In genomic region chr6:43578748-43579147, GRCh38 we compare ENCODE assay signal across 10 cellular contexts. TPM values are rescaled to one million over a fixed set of nuclear protein-coding genes. Genes with fewer than 3 reads are reported as not detected.
DNase-seq lines count a peak whose midpoint lies in the region; ATAC-seq and TF ChIP-seq lines count a peak whose summit lies in the region.
"Had no signal": no experiment of that assay in that cellular context is flagged by ENCODE, and none has a peak within 500 bp of the region (broad histone marks: within the 10 kb centered on the region; RNA-seq: fewer than 3 reads in every experiment).

No MANE protein-coding gene starts in this region.

- no peak for DNase-seq in activated T-cell treated with anti-CD3 and anti-CD28 coated beads, Interleukin-2, amount 50 U/mL, for 4 hours
- DNase-seq in activated T-cell treated with anti-CD3 and anti-CD28 coated beads for 4 hours (no peak), PC-3 (no peak), epithelial cell of esophagus (ENCODE audit: low read depth) (no peak), GF-D8 (lab: John Stamatoyannopoulos, UW) (no peak), NCI-H510A (lab: John Stamatoyannopoulos, UW) (no peak)
- DNase-seq: HCEC 1CT had no signal

- TF ChIP-seq CTCF in PC-3 (conservative IDR thresholded peaks at IDR 0.05; ENCODE audit: low read depth, low read length) (no peak), epithelial cell of esophagus (IDR thresholded peaks at IDR 0.05; ENCODE audit: insufficient read depth, low read depth, low read length, missing control alignments) (no peak)

- H3K36me3 ChIP-seq in PC-3 (ENCODE audit: low read depth, low read length) (no peaks in the 10 kb centered on the region; the same call in 1 of the 2 replicates), skeletal muscle satellite cell (ENCODE audit: insufficient read depth, low read length) (peaks cover 22% of the 10 kb centered on the region)

- no peak overlapping the region for H2AFZ ChIP-seq in PC-3 (ENCODE audit: low read length)

- H3K9ac ChIP-seq in PC-3 (ENCODE audit: low read length) (no peak overlapping the region), skeletal muscle satellite cell (ENCODE audit: low read depth, low read length) (peak overlapping the region; percentile 41)

- no peaks in the 10 kb centered on the region for H3K27me3 Mint-ChIP-seq in activated T-cell treated with anti-CD3 and anti-CD28 coated beads, Interleukin-2, amount 50 U/mL, for 4 hours (ENCODE audit: low read depth)
- H3K27me3 Mint-ChIP-seq: central memory CD8-positive, alpha-beta T cell had no signal

- no peak overlapping the region for H3K4me3 ChIP-seq in PC-3 (ENCODE audit: low read length)
- H3K4me3 ChIP-seq in epithelial cell of esophagus (ENCODE audit: low read length), result peak overlapping the region; percentile 99
- peak overlapping the region; percentile 48 for H3K4me3 ChIP-seq in skeletal muscle satellite cell (ENCODE audit: low read length)

- H4K20me1 ChIP-seq in PC-3 (ENCODE audit: low read length), result no peaks in the 10 kb centered on the region

- H3K79me2 ChIP-seq in PC-3 (ENCODE audit: low read length), result peaks cover 64% of the 10 kb centered on the region

- H3K27ac ChIP-seq in PC-3 (ENCODE audit: low read length), result no peak overlapping the region

- ATAC-seq in activated T-cell treated with anti-CD3 and anti-CD28 coated beads, Interleukin-2, amount 50 U/mL, for 4 hours, result no peak
- ATAC-seq in PC-3 (no peak), GM21723 (IDR thresholded peaks at IDR 0.05; ENCODE audit: unreplicated experiment) (no peak)

- POLR2A ChIA-PET in PC-3 (lab: Charles Lee; ENCODE audit: unreplicated experiment), result interaction anchor here (0.5 kb wide), 1 partner anchor 191 kb away, joined by 4 read pairs; the partner anchor contains the start of gene VEGFA

- H3K36me3 Mint-ChIP-seq in activated T-cell treated with anti-CD3 and anti-CD28 coated beads, Interleukin-2, amount 50 U/mL, for 4 hours (ENCODE audit: insufficient read depth), result peaks cover 12% of the 10 kb centered on the region

- no peaks in the 10 kb centered on the region for H3K9me2 ChIP-seq in PC-3 (replicated peaks; ENCODE audit: low read length)

- peak overlapping the region; percentile 94; the same call in 1 of the 2 replicates for H3K4me2 ChIP-seq in PC-3 (ENCODE audit: low read length)
- H3K4me2 ChIP-seq in skeletal muscle satellite cell (ENCODE audit: low read length), result peak overlapping the region; percentile 79

- intact Hi-C loops in PC-3 (cut with micrococcal nuclease), result no loop called here

- H3K4me3 Mint-ChIP-seq in activated T-cell treated with anti-CD3 and anti-CD28 coated beads, Interleukin-2, amount 50 U/mL, for 4 hours, result peak overlapping the region; percentile 41

- no TSS peak for BruUV-seq in PC-3 (replicated peaks; lab: Mats Ljungman, UMichigan)

- H3K4me1 ChIP-seq in PC-3 (ENCODE audit: insufficient read depth, low read length) (peaks cover 17% of the 10 kb centered on the region), skeletal muscle satellite cell (ENCODE audit: control insufficient read depth, insufficient read depth, low read length) (peaks cover 31% of the 10 kb centered on the region)

- H3K9me3 ChIP-seq in PC-3 (ENCODE audit: low read length) (no peaks in the 10 kb centered on the region), skeletal muscle satellite cell (replicated peaks; ENCODE audit: low read length) (no peaks in the 10 kb centered on the region)

- no peaks in the 10 kb centered on the region for H3K27me3 ChIP-seq in PC-3 (ENCODE audit: low read length)
- H3K27me3 ChIP-seq in skeletal muscle satellite cell (ENCODE audit: control insufficient read depth, insufficient read depth, low read length), result no peaks in the 10 kb centered on the region

- no peaks in the 10 kb centered on the region for H3F3A ChIP-seq in PC-3 (ENCODE audit: low read length, unreplicated experiment)

- H3K4me1 Mint-ChIP-seq in activated T-cell treated with anti-CD3 and anti-CD28 coated beads, Interleukin-2, amount 50 U/mL, for 4 hours (ENCODE audit: low read depth), result peaks cover 30% of the 10 kb centered on the region

- H3K9me3 Mint-ChIP-seq in activated T-cell treated with anti-CD3 and anti-CD28 coated beads, Interleukin-2, amount 50 U/mL, for 4 hours, result no peaks in the 10 kb centered on the region
- H3K9me3 Mint-ChIP-seq: central memory CD8-positive, alpha-beta T cell had no signal

- CTCF ChIA-PET in PC-3 (lab: Charles Lee), result interaction anchor here (0.6 kb wide), 1 partner anchor 33 kb away, joined by 3 read pairs; no protein-coding TSS in a partner anchor

RNA-seq across cellular contexts. Expression of gene POLH, which starts 2.8 kb away (rescaled TPM):
- total RNA-seq in activated T-cell treated with anti-CD3 and anti-CD28 coated beads, Interleukin-2, amount 50 U/mL, for 4 hours, result 10 to 100 TPM; 15.7 to 22.8 (median 18.8) TPM
- 8.2 and 12.1 TPM in 2 replicates for total RNA-seq in PC-3 (2014; rRNA removed)
- total RNA-seq in skeletal muscle satellite cell (2012; rRNA removed), result 18.3 and 18.6 TPM in 2 replicates

RNA-seq across cellular contexts. Expression of gene XPO5, which starts 2.9 kb away (rescaled TPM):
- total RNA-seq in activated T-cell treated with anti-CD3 and anti-CD28 coated beads, Interleukin-2, amount 50 U/mL, for 4 hours, result 100 to 1,000 TPM; 116 to 140 (median 120) TPM
- total RNA-seq in PC-3 (2014; rRNA removed), result 42.3 and 50.6 TPM in 2 replicates
- 31.7 and 124 TPM in 2 replicates for total RNA-seq in skeletal muscle satellite cell (2012; rRNA removed)

RNA-seq across cellular contexts. Expression of gene GTPBP2, which starts 50.3 kb away (rescaled TPM):
- 10 to 100 TPM; 37.3 to 50.3 (median 39.1) TPM for total RNA-seq in activated T-cell treated with anti-CD3 and anti-CD28 coated beads, Interleukin-2, amount 50 U/mL, for 4 hours
- total RNA-seq in PC-3 (2014; rRNA removed), result 38.1 and 47.6 TPM in 2 replicates
- total RNA-seq in skeletal muscle satellite cell (2012; rRNA removed), result 40.6 and 43.6 TPM in 2 replicates

RNA-seq across cellular contexts. Expression of gene MAD2L1BP, which starts 56.9 kb away (rescaled TPM):
- total RNA-seq in activated T-cell treated with anti-CD3 and anti-CD28 coated beads, Interleukin-2, amount 50 U/mL, for 4 hours, result 10 to 100 TPM; 32.1 to 32.7 (median 32.3) TPM
- 25.1 and 40.9 TPM in 2 replicates for total RNA-seq in PC-3 (2014; rRNA removed)
- total RNA-seq in skeletal muscle satellite cell (2012; rRNA removed), result 21.0 and 34.9 TPM in 2 replicates
